21 cellular contexts compared by ENCODE assay signal in genomic region chr5:131746423-131746822, GRCh38.
"Had no signal": no experiment of that assay in that cellular context is flagged by ENCODE, and none has a peak within 500 bp of the region (broad histone marks: within the 10 kb centered on the region; RNA-seq: fewer than 3 reads in every experiment).

No MANE protein-coding gene starts in this region.

- H3K27ac Mint-ChIP-seq: neural progenitor cell had no signal

- H3K36me3 ChIP-seq: breast epithelium had no signal

- H3K4me1 ChIP-seq: ascending aorta, breast epithelium, neural progenitor cell had no signal

- H3K9ac ChIP-seq: neural progenitor cell had no signal

- H3K4me2 ChIP-seq: neural progenitor cell had no signal

- H3K9me3 ChIP-seq: ascending aorta, breast epithelium, gastrocnemius medialis, heart left ventricle, psoas muscle, stomach had no signal

- H2AFZ ChIP-seq: neural progenitor cell had no signal

- H3K9me3 Mint-ChIP-seq: neural progenitor cell had no signal

- H3K27me3 ChIP-seq: ascending aorta, breast epithelium, gastrocnemius medialis, heart left ventricle, neural progenitor cell, stomach had no signal

- DNase-seq: activated CD4-positive, alpha-beta T cell treated with anti-CD3 and anti-CD28 coated beads, Interleukin-2, amount 50 U/mL, for 4 hours; activated CD4-positive, CD25-positive, alpha-beta regulatory T cell; activated gamma-delta T cell; effector CD4-positive, alpha-beta T cell; gastrocnemius medialis; heart left ventricle; kidney glomerular epithelial cell; left ventricle myocardium superior; psoas muscle; right cardiac atrium; Right ventricle myocardium superior; stimulated activated CD4-positive, alpha-beta T cell treated with anti-CD3 and anti-CD28 coated beads, Interleukin-15, amount 100 ng/mL, for 24 hours; stimulated activated CD4-positive, alpha-beta T cell treated with anti-CD3 and anti-CD28 coated beads, Interleukin-2, amount 100 ng/mL, for 48 hours; stomach; SW 1271; T-helper 9 cell; trophoblast cell had no signal

- H3K4me3 Mint-ChIP-seq: neural progenitor cell had no signal

- ATAC-seq: gastrocnemius medialis, heart left ventricle, psoas muscle, right cardiac atrium had no signal

- H3K4me3 ChIP-seq: ascending aorta, breast epithelium, gastrocnemius medialis, heart left ventricle, neural progenitor cell, psoas muscle, skin epidermis, stomach had no signal

- H3K27ac ChIP-seq: ascending aorta, breast epithelium, gastrocnemius medialis, neural progenitor cell, psoas muscle, skin epidermis had no signal
